ENCODE assay signal across 8 cellular contexts in the genomic region with DNA sequence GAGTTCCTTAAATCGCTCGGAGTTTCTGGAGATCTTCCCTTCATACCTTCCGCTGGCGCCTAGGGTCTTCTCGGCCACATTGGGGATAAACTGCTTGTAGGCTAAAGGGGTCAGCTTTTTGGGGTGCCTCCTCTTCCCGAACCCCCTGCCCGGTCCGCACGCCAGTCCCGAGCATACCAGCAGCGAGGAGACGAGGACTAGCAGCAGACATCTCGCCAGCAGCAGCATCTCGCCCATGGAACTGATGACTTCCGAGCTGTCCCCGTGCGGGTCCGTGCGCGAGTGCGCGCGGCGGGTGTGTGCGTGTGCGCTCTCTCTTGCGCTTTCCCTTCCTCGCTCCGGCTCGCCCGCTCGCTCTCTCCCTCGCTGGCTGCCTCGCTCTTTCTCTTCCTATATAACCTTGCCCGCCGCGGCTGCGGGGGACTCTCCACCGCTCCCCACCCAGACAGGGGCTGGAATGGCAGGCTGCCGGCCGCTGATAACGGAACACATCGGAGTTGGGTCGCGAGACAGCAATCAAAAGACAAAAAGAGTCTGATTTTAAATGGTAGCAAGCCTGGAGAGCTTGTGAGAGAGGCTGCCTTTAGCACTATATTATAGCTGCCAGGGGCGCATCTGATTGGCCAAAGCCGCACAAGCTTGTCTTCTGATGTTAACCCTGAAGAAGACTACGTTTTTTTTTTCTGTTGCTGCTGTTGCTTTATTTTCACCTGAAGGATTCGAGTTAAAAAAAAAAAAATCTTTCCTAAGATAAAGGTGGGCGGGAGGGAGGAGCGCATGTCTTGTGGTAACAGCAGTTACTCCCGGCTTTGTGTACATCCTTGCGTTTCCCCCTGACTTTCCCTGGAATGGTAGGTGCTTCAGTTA. TPM values are rescaled to one million over a fixed set of nuclear protein-coding genes. Genes with fewer than 3 reads are reported as not detected.
A peak's percentile ranks its signal among the peaks of the same experiment; 100 is the strongest.
DNase-seq lines count a peak whose midpoint lies in the region; ATAC-seq and TF ChIP-seq lines count a peak whose summit lies in the region.

TSS of gene SHH (minus strand) at position 569 of the 867 bp plus-strand sequence. CDS start at position 228, 341 bp downstream.

- H3K4me1 Mint-ChIP-seq in IgD-negative memory B cell (peaks cover 9 to 13% (median 10%) of the 10 kb centered on the region in 3 donors), natural killer cell (peaks cover 6 to 14% of the 10 kb centered on the region in 2 donors)

- no peak within 1 kb of the TSS for H3K27ac ChIP-seq in BLaER1 treated with 17β-estradiol and CSF1 and Interleukin-3, amounts not matched to agents 10 nM and 100 nM
- H3K27ac ChIP-seq in coronary artery = no peak within 1 kb of the TSS

- H3K9ac ChIP-seq in BLaER1 treated with 17β-estradiol and CSF1 and Interleukin-3, amounts not matched to agents 10 nM and 100 nM = no peak within 1 kb of the TSS

- no peaks in the 10 kb centered on the region for H3K36me3 ChIP-seq in BLaER1 treated with 17β-estradiol and CSF1 and Interleukin-3, amounts not matched to agents 10 nM and 100 nM

- peaks cover 0 to 76% (median 56%) of the 10 kb centered on the region in 11 experiments; a peak in 18 of 22 replicates for H4K20me1 ChIP-seq in BLaER1 treated with 17β-estradiol and CSF1 and Interleukin-3, amounts not matched to agents 10 nM and 100 nM

- peaks cover 0 to 8% (median 1%) of the 10 kb centered on the region in 11 experiments; a peak in 15 of 22 replicates for H3K9me3 ChIP-seq in BLaER1 treated with 17β-estradiol and CSF1 and Interleukin-3, amounts not matched to agents 10 nM and 100 nM (replicated peaks in 1 of 11)

- ATAC-seq in natural killer cell = no peak
- no peak for ATAC-seq in GM18870 (IDR thresholded peaks at IDR 0.05; ENCODE audit: unreplicated experiment)
- no peak for ATAC-seq in HG03025 (IDR thresholded peaks at IDR 0.05; ENCODE audit: low FRiP score, unreplicated experiment)

- TF ChIP-seq CTCF in coronary artery (IDR thresholded peaks at IDR 0.05) = no peak
- TF ChIP-seq CTCF in natural killer cell (IDR thresholded peaks at IDR 0.05) = no peak

- peaks cover 82 to 98% (median 90%) of the 10 kb centered on the region in 11 experiments for H3K27me3 ChIP-seq in BLaER1 treated with 17β-estradiol and CSF1 and Interleukin-3, amounts not matched to agents 10 nM and 100 nM

- no peaks in the 10 kb centered on the region for H3K9me3 Mint-ChIP-seq in IgD-negative memory B cell
- H3K9me3 Mint-ChIP-seq in natural killer cell = no peaks in the 10 kb centered on the region

- H3K4me3 Mint-ChIP-seq in IgD-negative memory B cell = peak within 1 kb of the TSS; percentile 28 to 63 (median 60)
- peak within 1 kb of the TSS; percentile 4 for H3K4me3 Mint-ChIP-seq in natural killer cell

- H3K27me3 Mint-ChIP-seq in IgD-negative memory B cell (peaks cover 56% of the 10 kb centered on the region), natural killer cell (ENCODE audit: low read depth in 2 of 2) (peaks cover 47 to 53% of the 10 kb centered on the region in 2 donors)

- intact Hi-C loops in natural killer cell (cut with micrococcal nuclease) = no loop called here

- H3K4me3 ChIP-seq in BLaER1 treated with 17β-estradiol and CSF1 and Interleukin-3, amounts not matched to agents 10 nM and 100 nM = peak within 1 kb of the TSS in 3 of 10 experiments; percentile 13 to 24 (median 18); a peak in 3 of 20 replicates
- H3K4me3 ChIP-seq in coronary artery = peak within 1 kb of the TSS; percentile 38

- no peak for DNase-seq in coronary artery (ENCODE audit: low spot score)
- no peak for DNase-seq in natural killer cell
- no peak for DNase-seq in AG08395 (ENCODE audit: low spot score)
- DNase-seq in SHP77 treated with DMSO at 0.1 percent for 48 hours (lab: John Stamatoyannopoulos, UW) = no peak

- peak within 1 kb of the TSS in 10 of 11 experiments; percentile 16 to 73 (median 41); a peak in 15 of 22 replicates for H3K4me2 ChIP-seq in BLaER1 treated with 17β-estradiol and CSF1 and Interleukin-3, amounts not matched to agents 10 nM and 100 nM

- peaks cover 25 to 40% (median 33%) of the 10 kb centered on the region in 10 experiments for H3K4me1 ChIP-seq in BLaER1 treated with 17β-estradiol and CSF1 and Interleukin-3, amounts not matched to agents 10 nM and 100 nM

- H3K27ac Mint-ChIP-seq in IgD-negative memory B cell (peak within 1 kb of the TSS in 2 of 3 donors; percentile 33 to 71), natural killer cell (no peak within 1 kb of the TSS)

- H3K36me3 Mint-ChIP-seq in IgD-negative memory B cell (no peaks in the 10 kb centered on the region), natural killer cell (no peaks in the 10 kb centered on the region)

RNA-seq across cellular contexts. Expression of gene SHH, which starts in this region (rescaled TPM):
- polyA plus RNA-seq in IgD-negative memory B cell = not detected
- total RNA-seq in natural killer cell = not detected

Comparison
In these comparisons a context has a peak if more than half of its experiments do, and no peak if none do; other contexts are left out.
1. H3K27ac Mint-ChIP-seq: peak in IgD-negative memory B cell (2 of 3); none in natural killer cell (0 of 2).